Comparison of ENCODE assay signal across 8 cellular contexts in the genomic region with DNA sequence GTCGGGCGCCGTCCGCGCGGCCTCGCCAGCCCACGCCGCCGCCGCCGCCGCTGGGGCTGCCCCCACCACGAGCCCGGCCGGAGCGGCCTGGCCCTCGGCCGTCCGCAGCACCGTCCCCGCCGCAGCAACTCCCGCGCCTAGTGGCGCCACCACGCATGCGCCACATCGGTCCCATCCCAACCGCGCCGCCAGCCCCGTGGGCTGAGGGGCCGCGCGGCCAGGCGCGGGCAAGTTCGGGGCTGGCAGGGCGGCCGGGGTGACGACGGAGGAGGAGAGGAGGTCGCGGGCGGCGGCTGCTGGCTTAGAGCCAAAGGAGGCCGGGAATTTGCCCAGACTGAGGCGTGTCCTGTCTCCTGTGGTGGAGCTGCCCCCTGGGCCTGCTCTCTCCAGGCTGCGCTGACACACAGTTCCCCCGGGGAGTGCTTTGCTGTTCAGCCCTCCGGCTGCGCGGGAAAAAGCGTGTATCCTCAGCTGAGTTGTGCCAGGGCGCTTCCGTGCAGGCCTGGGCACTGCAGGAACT. TPM values are rescaled to one million over a fixed set of nuclear protein-coding genes. Genes with fewer than 3 reads are reported as not detected.
DNase-seq lines count a peak whose midpoint lies in the region; ATAC-seq and TF ChIP-seq lines count a peak whose summit lies in the region.

Gene TUSC1 (minus strand): TSS at position 298 of the 520 bp plus-strand sequence. CDS start 132 bp downstream, at position 166.

- no peaks in the 10 kb centered on the region for H3K9me3 ChIP-seq in mucosa of stomach (ENCODE audit: control insufficient read depth, low read length)
- no peaks in the 10 kb centered on the region for H3K9me3 ChIP-seq in upper lobe of left lung

- H3K27ac ChIP-seq in C4-2B (peak within 1 kb of the TSS; percentile 94), upper lobe of left lung (peak within 1 kb of the TSS; percentile 94 to 99 (median 98))

- H3K9me3 Mint-ChIP-seq in activated CD8-positive, alpha-beta T cell treated with anti-CD3 and anti-CD28 coated beads for 36 hours: peaks cover 6% of the 10 kb centered on the region

- peak within 1 kb of the TSS; percentile 39 for H3K4me3 Mint-ChIP-seq in activated CD8-positive, alpha-beta T cell treated with anti-CD3 and anti-CD28 coated beads for 36 hours

- CTCF ChIA-PET in activated CD8-positive, alpha-beta T cell treated with anti-CD3 and anti-CD28 coated beads for 36 hours (lab: Charles Lee): no interaction called here

- no peak within 1 kb of the TSS for H3K27ac Mint-ChIP-seq in activated CD8-positive, alpha-beta T cell treated with anti-CD3 and anti-CD28 coated beads for 36 hours

- peaks cover 2% of the 10 kb centered on the region for H3K36me3 Mint-ChIP-seq in activated CD8-positive, alpha-beta T cell treated with anti-CD3 and anti-CD28 coated beads for 36 hours (ENCODE audit: low read depth)

- peak in 3 of 4 donors; percentile 28 to 35 (median 28) for TF ChIP-seq POLR2A in upper lobe of left lung (IDR thresholded peaks at IDR 0.05)

- POLR2A ChIA-PET in activated CD8-positive, alpha-beta T cell treated with anti-CD3 and anti-CD28 coated beads for 36 hours (lab: Charles Lee): interaction anchor here (0.6 kb wide), 1 partner anchor 11 kb away, joined by 3 read pairs; no protein-coding TSS in a partner anchor

- peaks cover 8% of the 10 kb centered on the region for H3K4me1 ChIP-seq in mucosa of stomach (ENCODE audit: control insufficient read depth, insufficient read depth, low read length)
- H3K4me1 ChIP-seq in upper lobe of left lung: peaks cover 6 to 12% (median 10%) of the 10 kb centered on the region in 4 donors

- peak within 1 kb of the TSS; percentile 91 for H3K9ac ChIP-seq in mucosa of stomach (ENCODE audit: low read length)

- H3K27me3 Mint-ChIP-seq in activated CD8-positive, alpha-beta T cell treated with anti-CD3 and anti-CD28 coated beads for 36 hours: peaks cover 12% of the 10 kb centered on the region

- 0% methylated on average over 2 of the region's 57 CpGs; no CpG with 5 or more reads in 1 of the 2 donors for WGBS in upper lobe of left lung, 2 donors

- peak; percentile 73 for ATAC-seq in GM21390 (IDR thresholded peaks at IDR 0.05; ENCODE audit: unreplicated experiment)
- ATAC-seq in activated CD8-positive, alpha-beta T cell treated with anti-CD3 and anti-CD28 coated beads for 36 hours: peak; percentile 37
- peak; percentile 89 to 94 for ATAC-seq in upper lobe of left lung (ENCODE audit: low FRiP score in 2 of 2)

- peak within 1 kb of the TSS; percentile 65 for H3K4me3 ChIP-seq in fibroblast of mammary gland (ENCODE audit: control insufficient read depth, low read depth, low read length)
- H3K4me3 ChIP-seq in mucosa of stomach (ENCODE audit: low read length): peak within 1 kb of the TSS; percentile 58
- H3K4me3 ChIP-seq in upper lobe of left lung: peak within 1 kb of the TSS; percentile 59 to 87 (median 82)

- TF ChIP-seq CTCF in C4-2B (conservative IDR thresholded peaks at IDR 0.05): no peak; the same call in 1 of the 2 replicates
- TF ChIP-seq CTCF in activated CD8-positive, alpha-beta T cell treated with anti-CD3 and anti-CD28 coated beads for 36 hours (IDR thresholded peaks at IDR 0.05): no peak
- TF ChIP-seq CTCF in fibroblast of mammary gland (conservative IDR thresholded peaks at IDR 0.05; ENCODE audit: control insufficient read depth, insufficient read depth, low read depth, low read length): no peak
- TF ChIP-seq CTCF in upper lobe of left lung (IDR thresholded peaks at IDR 0.05): peak in 5 of 6 experiments; percentile 9 to 79 (median 64)

- H3K36me3 ChIP-seq in mucosa of stomach (ENCODE audit: control insufficient read depth, insufficient read depth, low read length): no peaks in the 10 kb centered on the region
- no peaks in the 10 kb centered on the region for H3K36me3 ChIP-seq in upper lobe of left lung

- H3K27me3 ChIP-seq in mucosa of stomach (ENCODE audit: control insufficient read depth, insufficient read depth, low read length) (no peaks in the 10 kb centered on the region), upper lobe of left lung (no peaks in the 10 kb centered on the region)

- DNase-seq in NCI-H1105 treated with DMSO at 0.1 percent for 48 hours (lab: John Stamatoyannopoulos, UW) (peak; percentile 61), fibroblast of mammary gland (ENCODE audit: low read depth) (peak; percentile 83), upper lobe of left lung (peak; percentile 84 to 96), DMS79 (lab: John Stamatoyannopoulos, UW) (no peak)
- DNase-seq in activated CD8-positive, alpha-beta T cell treated with anti-CD3 and anti-CD28 coated beads for 36 hours: peak; percentile 10

- intact Hi-C loops in activated CD8-positive, alpha-beta T cell treated with anti-CD3 and anti-CD28 coated beads for 36 hours (cut with micrococcal nuclease): no loop called here

- peak in 2 of 4 donors; percentile 15 to 38 for TF ChIP-seq EP300 in upper lobe of left lung (IDR thresholded peaks at IDR 0.05)

- H3K4me1 Mint-ChIP-seq in activated CD8-positive, alpha-beta T cell treated with anti-CD3 and anti-CD28 coated beads for 36 hours (ENCODE audit: low read depth): no peaks in the 10 kb centered on the region

RNA-seq across cellular contexts. Expression of gene TUSC1, which starts in this region (rescaled TPM):
- under 1 TPM; 0.25 to 0.38 TPM for total RNA-seq in activated CD8-positive, alpha-beta T cell treated with anti-CD3 and anti-CD28 coated beads for 36 hours
- 10 to 100 TPM in 5 of 6 donors, 1 to 10 TPM in 1; 8.4 to 28.0 (median 17.3) TPM for total RNA-seq in upper lobe of left lung

Comparison
In these comparisons a context has a peak if more than half of its experiments do, and no peak if none do; other contexts are left out.
1. RNA of gene TUSC1 (total RNA-seq): 8.4 to 28.0 TPM in upper lobe of left lung; 0.25 to 0.38 TPM in activated CD8-positive, alpha-beta T cell treated with anti-CD3 and anti-CD28 coated beads for 36 hours; every median in the first group is over 4 times any median in the second.
2. Peak in DNase-seq and ATAC-seq in activated CD8-positive, alpha-beta T cell treated with anti-CD3 and anti-CD28 coated beads for 36 hours; RNA of the gene not detected or under 1 TPM.
3. CTCF ChIP-seq: peak in upper lobe of left lung (5 of 6); none in C4-2B (single experiment), activated CD8-positive, alpha-beta T cell treated with anti-CD3 and anti-CD28 coated beads for 36 hours (single experiment) and fibroblast of mammary gland (single experiment).
4. ATAC-seq: peak in every context shown above with its lines; median percentile 92 in upper lobe of left lung; 73 in GM21390; 37 in activated CD8-positive, alpha-beta T cell treated with anti-CD3 and anti-CD28 coated beads for 36 hours.
5. Peak in every context shown above with its lines, with median percentiles within 50 percentile points of each other: H3K4me3 ChIP-seq.